In genomic region chrX:10579018-10579752, GRCh38 we compare ENCODE assay signal across 12 cellular contexts. TPM values are rescaled to one million over a fixed set of nuclear protein-coding genes. Genes with fewer than 3 reads are reported as not detected.
DNase-seq lines count a peak whose midpoint lies in the region; ATAC-seq and TF ChIP-seq lines count a peak whose summit lies in the region.
"Had no signal": no experiment of that assay in that cellular context is flagged by ENCODE, and none has a peak within 500 bp of the region (broad histone marks: within the 10 kb centered on the region; RNA-seq: fewer than 3 reads in every experiment).

No MANE protein-coding gene starts in this region.

- no peaks in the 10 kb centered on the region for H3K9me2 ChIP-seq in PC-9 (ENCODE audit: insufficient read depth)

- H3K27ac ChIP-seq in PC-9 (peak overlapping the region; percentile 99), neural progenitor cell (no peak overlapping the region)
- H3K27ac ChIP-seq: HL-60 had no signal

- H3K36me3 ChIP-seq in PC-9 (ENCODE audit: low read depth), result no peaks in the 10 kb centered on the region
- H3K36me3 ChIP-seq in neural progenitor cell, result no peaks in the 10 kb centered on the region

- peaks cover 38% of the 10 kb centered on the region for H3K36me3 Mint-ChIP-seq in neural progenitor cell
- peaks cover 2% of the 10 kb centered on the region for H3K36me3 Mint-ChIP-seq in natural killer cell treated with Interleukin-12 subunit alpha and Interleukin-12 subunit beta and Interleukin-15 and Interleukin-18, amount 100 ng/mL, for 72 hours
- H3K36me3 Mint-ChIP-seq in T-cell, result no peaks in the 10 kb centered on the region

- H3K27me3 ChIP-seq in PC-9 (ENCODE audit: insufficient read depth, low read depth) (no peaks in the 10 kb centered on the region), neural progenitor cell (no peaks in the 10 kb centered on the region)

- H3F3A ChIP-seq in PC-9 (ENCODE audit: insufficient read depth, low read depth) (peaks cover 25% of the 10 kb centered on the region), neural progenitor cell (ENCODE audit: low read depth) (no peaks in the 10 kb centered on the region)

- H3K4me1 Mint-ChIP-seq in neural progenitor cell (peaks cover 41% of the 10 kb centered on the region), T-cell (no peaks in the 10 kb centered on the region)
- no peaks in the 10 kb centered on the region for H3K4me1 Mint-ChIP-seq in natural killer cell treated with Interleukin-12 subunit alpha and Interleukin-12 subunit beta and Interleukin-15 and Interleukin-18, amount 100 ng/mL, for 72 hours (ENCODE audit: low read depth in 2 of 2)

- DNase-seq in EH (ENCODE audit: low read depth) (peak; percentile 57), PC-9 (peak; percentile 20 to 88), epithelial cell of proximal tubule (ENCODE audit: low read depth) (peak; percentile 74), neural progenitor cell (ENCODE audit: low spot score) (no peak), NCI-H1092 treated with DMSO at 0.1 percent for 48 hours (lab: John Stamatoyannopoulos, UW) (no peak), T-cell (no peak)
- DNase-seq in natural killer cell treated with Interleukin-12 subunit alpha and Interleukin-12 subunit beta and Interleukin-15 and Interleukin-18, amount 100 ng/mL, for 72 hours (ENCODE audit: low spot score), result no peak
- DNase-seq: activated CD4-positive, CD25-positive, alpha-beta regulatory T cell treated with anti-CD3 and anti-CD28 coated beads, Interleukin-2, amount 50 U/mL, for 72 hours; anterior cingulate cortex; NCI-H82 had no signal

- intact Hi-C loops in PC-9 (cut with micrococcal nuclease; ENCODE audit: unreplicated experiment), result loop anchor here (1.0 to 2.0 kb wide), 2 partner anchors 38 to 56 kb away; no protein-coding TSS in a partner anchor

- H3K4me1 ChIP-seq in PC-9 (replicated peaks; ENCODE audit: insufficient read depth) (peaks cover 33% of the 10 kb centered on the region), neural progenitor cell (peaks cover 3% of the 10 kb centered on the region)

- TSS peak; percentile 92 for BruUV-seq in PC-9 (replicated peaks; lab: Mats Ljungman, UMichigan)

- H3K4me3 Mint-ChIP-seq in neural progenitor cell (peak overlapping the region; percentile 57), T-cell (no peak overlapping the region)
- no peak overlapping the region for H3K4me3 Mint-ChIP-seq in natural killer cell treated with Interleukin-12 subunit alpha and Interleukin-12 subunit beta and Interleukin-15 and Interleukin-18, amount 100 ng/mL, for 72 hours

- H4K20me1 ChIP-seq in PC-9 (ENCODE audit: insufficient read depth) (no peaks in the 10 kb centered on the region), neural progenitor cell (ENCODE audit: low read depth) (peaks cover 28% of the 10 kb centered on the region)

- H2AFZ ChIP-seq in PC-9 (peak overlapping the region; percentile 39; the same call in 1 of the 2 replicates), neural progenitor cell (replicated peaks) (no peak overlapping the region)

- H3K4me3 ChIP-seq in PC-9 (peak overlapping the region; percentile 52), epithelial cell of proximal tubule (ENCODE audit: low read depth, low read length) (peak overlapping the region; percentile 41), neural progenitor cell (no peak overlapping the region)

- ATAC-seq in GM21360 (IDR thresholded peaks at IDR 0.05; ENCODE audit: unreplicated experiment) (no peak), T-cell (replicated peaks in 1 of 4) (no peak)
- ATAC-seq in natural killer cell treated with Interleukin-12 subunit alpha and Interleukin-12 subunit beta and Interleukin-15 and Interleukin-18, amount 100 ng/mL, for 72 hours, result no peak

- H3K4me2 ChIP-seq in PC-9 (peak overlapping the region; percentile 96), neural progenitor cell (no peak overlapping the region)

- H3K79me2 ChIP-seq in PC-9 (ENCODE audit: low read depth), result peaks cover 57% of the 10 kb centered on the region
- peaks cover 44% of the 10 kb centered on the region for H3K79me2 ChIP-seq in neural progenitor cell (ENCODE audit: low read depth)

- POLR2A ChIA-PET in PC-9 (lab: Charles Lee; ENCODE audit: unreplicated experiment), result interaction anchor here (0.5 to 0.6 kb wide), 2 partner anchors 8 to 163 kb away, joined by 3 to 4 read pairs; no protein-coding TSS in a partner anchor
- POLR2A ChIA-PET in T-cell (lab: Charles Lee), result no interaction called here

- H3K27ac Mint-ChIP-seq in neural progenitor cell, result peak overlapping the region; percentile 89
- H3K27ac Mint-ChIP-seq in natural killer cell treated with Interleukin-12 subunit alpha and Interleukin-12 subunit beta and Interleukin-15 and Interleukin-18, amount 100 ng/mL, for 72 hours, result no peak overlapping the region
- no peak overlapping the region for H3K27ac Mint-ChIP-seq in T-cell

- CTCF ChIA-PET in PC-9 (lab: Charles Lee), result interaction anchor here (0.6 kb wide), 1 partner anchor 40 kb away, joined by 3 read pairs; no protein-coding TSS in a partner anchor
- CTCF ChIA-PET in T-cell (lab: Charles Lee), result no interaction called here

- H3K9ac ChIP-seq in neural progenitor cell, result no peak overlapping the region

- H3K9me3 Mint-ChIP-seq in neural progenitor cell, result peaks cover 30% of the 10 kb centered on the region
- H3K9me3 Mint-ChIP-seq in natural killer cell treated with Interleukin-12 subunit alpha and Interleukin-12 subunit beta and Interleukin-15 and Interleukin-18, amount 100 ng/mL, for 72 hours, result peaks cover 2% of the 10 kb centered on the region
- H3K9me3 Mint-ChIP-seq in T-cell, result peaks cover 2 to 3% (median 2%) of the 10 kb centered on the region in 3 donors

- H3K9me3 ChIP-seq in PC-9 (ENCODE audit: insufficient read depth, low read depth) (no peaks in the 10 kb centered on the region; the same call in 1 of the 2 replicates), neural progenitor cell (ENCODE audit: low read depth) (no peaks in the 10 kb centered on the region)

- no peak for TF ChIP-seq CTCF in PC-9 (conservative IDR thresholded peaks at IDR 0.05)
- TF ChIP-seq CTCF in epithelial cell of proximal tubule (conservative IDR thresholded peaks at IDR 0.05; ENCODE audit: low read depth, low read length), result no peak
- TF ChIP-seq CTCF in neural progenitor cell (IDR thresholded peaks at IDR 0.05), result no peak

- H3K27me3 Mint-ChIP-seq in neural progenitor cell (ENCODE audit: insufficient read depth, low read depth), result no peaks in the 10 kb centered on the region
- peaks cover 0 to 8% of the 10 kb centered on the region in 2 donors for H3K27me3 Mint-ChIP-seq in natural killer cell treated with Interleukin-12 subunit alpha and Interleukin-12 subunit beta and Interleukin-15 and Interleukin-18, amount 100 ng/mL, for 72 hours
- peaks cover 0 to 10% of the 10 kb centered on the region in 2 donors for H3K27me3 Mint-ChIP-seq in T-cell

RNA-seq across cellular contexts. Expression of gene MID1, which starts 41.2 kb away (rescaled TPM):
- total RNA-seq in PC-9 (2021), result 57.0 and 79.5 TPM in 2 replicates
- 9.7 and 11.7 TPM in 2 replicates for total RNA-seq in epithelial cell of proximal tubule
- total RNA-seq in neural progenitor cell (ENCODE audit: low replicate concordance), result 22.8 and 29.5 TPM in 2 replicates
- total RNA-seq in natural killer cell treated with Interleukin-12 subunit alpha and Interleukin-12 subunit beta and Interleukin-15 and Interleukin-18, amount 100 ng/mL, for 72 hours, result under 1 TPM in 1 of 2 donors, not detected in 1; 0.36 TPM
- under 1 TPM in 3 of 5 donors, not detected in 2; 0.09 to 0.29 (median 0.10) TPM for total RNA-seq in T-cell

Comparison
In these comparisons a context has a peak if more than half of its experiments do, and no peak if none do; other contexts are left out.
1. DNase-seq: peak in EH (single experiment), PC-9 (2 of 2) and epithelial cell of proximal tubule (single experiment); none in neural progenitor cell (single experiment), natural killer cell treated with Interleukin-12 subunit alpha and Interleukin-12 subunit beta and Interleukin-15 and Interleukin-18, amount 100 ng/mL, for 72 hours (single experiment), NCI-H1092 treated with DMSO at 0.1 percent for 48 hours (single experiment) and T-cell (0 of 34).